20 cellular contexts compared by ENCODE assay signal in genomic region chr7:112996472-112996871, GRCh38.
DNase-seq lines count a peak whose midpoint lies in the region; ATAC-seq and TF ChIP-seq lines count a peak whose summit lies in the region.
"Had no signal": no experiment of that assay in that cellular context is flagged by ENCODE, and none has a peak within 500 bp of the region (broad histone marks: within the 10 kb centered on the region; RNA-seq: fewer than 3 reads in every experiment).

No MANE protein-coding gene starts in this region.

- H3K4me3 ChIP-seq in SK-N-SH (ENCODE audit: low read depth in 2 of 2, low read length in 1 of 2) (no peak overlapping the region), IMR-90 (ENCODE audit: insufficient read depth, low read depth, low read length) (no peak overlapping the region), brain microvascular endothelial cell (ENCODE audit: low read depth, low read length) (no peak overlapping the region), skeletal muscle satellite cell (ENCODE audit: low read length) (no peak overlapping the region), hepatocyte (no peak overlapping the region)
- H3K4me3 ChIP-seq: MG63, SK-N-MC had no signal

- CTCF ChIA-PET in SK-N-SH (lab: Yijun Ruan, JAX): interaction anchor here (0.9 kb wide), 1 partner anchor 11 kb away, joined by 3 read pairs; no protein-coding TSS in a partner anchor
- CTCF ChIA-PET in IMR-90 (lab: Yijun Ruan, JAX): interaction anchor here (0.6 kb wide), 1 partner anchor 301 kb away, joined by 5 read pairs; no protein-coding TSS in a partner anchor

- no peak overlapping the region for H3K4me2 ChIP-seq in SK-N-SH
- H3K4me2 ChIP-seq in IMR-90 (ENCODE audit: low read depth, low read length): no peak overlapping the region
- no peak overlapping the region for H3K4me2 ChIP-seq in skeletal muscle satellite cell (ENCODE audit: low read length)
- no peak overlapping the region for H3K4me2 ChIP-seq in hepatocyte

- no peak for TF ChIP-seq POLR2A in IMR-90 (IDR thresholded peaks at IDR 0.05; ENCODE audit: low read depth, low read length)

- no peak overlapping the region for H3K56ac ChIP-seq in IMR-90 (ENCODE audit: extremely low read depth, insufficient read depth, low read length)

- no peak overlapping the region for H3K9ac ChIP-seq in SK-N-SH
- no peak overlapping the region for H3K9ac ChIP-seq in IMR-90 (ENCODE audit: low read depth, low read length)
- peak overlapping the region; percentile 77 for H3K9ac ChIP-seq in skeletal muscle satellite cell (ENCODE audit: low read depth, low read length)

- peaks cover 19% of the 10 kb centered on the region for H3K79me2 ChIP-seq in SK-N-SH (ENCODE audit: insufficient read depth)
- H3K79me2 ChIP-seq in hepatocyte: no peaks in the 10 kb centered on the region

- POLR2A ChIA-PET in SK-N-SH (lab: Yijun Ruan, JAX): no interaction called here
- POLR2A ChIA-PET in IMR-90 (lab: Charles Lee; ENCODE audit: unreplicated experiment): no interaction called here

- H2BK15ac ChIP-seq in IMR-90 (ENCODE audit: low read depth, low read length): no peak overlapping the region

- peaks cover 19% of the 10 kb centered on the region for H3F3A ChIP-seq in SK-N-SH (replicated peaks; ENCODE audit: insufficient read depth)

- H3K9me2 ChIP-seq in SK-N-SH (no peaks in the 10 kb centered on the region), hepatocyte (replicated peaks; ENCODE audit: insufficient read depth) (no peaks in the 10 kb centered on the region)

- peak overlapping the region in 1 of 2 experiments; percentile 53; a peak in 1 of 4 replicates for H4K8ac ChIP-seq in IMR-90 (ENCODE audit: low read depth in 2 of 2, low read length in 2 of 2)

- TF ChIP-seq CTCF in SK-N-SH (IDR thresholded peaks at IDR 0.05) (no peak), IMR-90 (conservative IDR thresholded peaks at IDR 0.05; ENCODE audit: low read depth, low read length) (no peak), brain microvascular endothelial cell (IDR thresholded peaks at IDR 0.05; ENCODE audit: low read depth, low read length, missing control alignments) (no peak), hepatocyte (IDR thresholded peaks at IDR 0.05; ENCODE audit: poor library complexity) (no peak)

- H3K27me3 ChIP-seq in SK-N-SH (ENCODE audit: insufficient read depth) (no peaks in the 10 kb centered on the region), IMR-90 (ENCODE audit: control insufficient read depth, insufficient read depth, low read length) (no peaks in the 10 kb centered on the region), brain microvascular endothelial cell (replicated peaks) (no peaks in the 10 kb centered on the region), skeletal muscle satellite cell (ENCODE audit: control insufficient read depth, insufficient read depth, low read length) (no peaks in the 10 kb centered on the region), hepatocyte (no peaks in the 10 kb centered on the region)
- H3K27me3 ChIP-seq: MG63 had no signal

- no peak for TF ChIP-seq EP300 in SK-N-SH (IDR thresholded peaks at IDR 0.05; ENCODE audit: borderline replicate concordance in 1 of 2, low read depth in 1 of 2, low read length in 1 of 2)

- dilution Hi-C loops in IMR-90 (cut with HindIII; ENCODE audit: low sequenced_read_pairs, unreplicated experiment): no loop called here

- H3K14ac ChIP-seq in IMR-90 (replicated peaks; ENCODE audit: low read depth, low read length): 0 out of 2 replicates have a peak overlapping the region, but pooled peaks have one; percentile 37

- H3K27ac ChIP-seq in SK-N-SH (ENCODE audit: low read depth in 2 of 2, low read length in 1 of 2): peak overlapping the region in 1 of 2 experiments; percentile 71; a peak in 1 of 4 replicates
- H3K27ac ChIP-seq in IMR-90 (ENCODE audit: insufficient read depth, low read length): no peak overlapping the region
- H3K27ac ChIP-seq in brain microvascular endothelial cell: peak overlapping the region; percentile 91
- no peak overlapping the region for H3K27ac ChIP-seq in hepatocyte
- H3K27ac ChIP-seq: 22Rv1, SK-N-MC had no signal

- intact Hi-C loops in IMR-90 (cut with micrococcal nuclease): no loop called here

- BruUV-seq in IMR-90 (replicated peaks; lab: Mats Ljungman, UMichigan): no TSS peak

- H3K9me1 ChIP-seq in IMR-90 (ENCODE audit: insufficient read depth, low read length): no peaks in the 10 kb centered on the region

- H2AK9ac ChIP-seq in IMR-90 (replicated peaks; ENCODE audit: low read depth, low read length, poor library complexity): no peak overlapping the region

- H2BK20ac ChIP-seq in IMR-90 (ENCODE audit: low read depth, low read length): peak overlapping the region; percentile 57; the same call in 1 of the 2 replicates

- H4K20me1 ChIP-seq in SK-N-SH (ENCODE audit: insufficient read depth) (no peaks in the 10 kb centered on the region), IMR-90 (ENCODE audit: insufficient read depth, low read length) (no peaks in the 10 kb centered on the region), hepatocyte (ENCODE audit: insufficient read depth, poor library complexity, severe bottlenecking) (no peaks in the 10 kb centered on the region)

- H3K4me1 ChIP-seq in SK-N-SH (ENCODE audit: control insufficient read depth in 1 of 2, insufficient read depth in 2 of 2, low read depth in 1 of 2, low read length in 1 of 2) (peaks cover 0 to 9% of the 10 kb centered on the region in 2 experiments; a peak in 1 of 4 replicates), IMR-90 (ENCODE audit: control insufficient read depth, insufficient read depth, low read length) (peaks cover 2% of the 10 kb centered on the region; the same call in 1 of the 2 replicates), skeletal muscle satellite cell (ENCODE audit: control insufficient read depth, insufficient read depth, low read length) (peaks cover 31% of the 10 kb centered on the region), hepatocyte (ENCODE audit: insufficient read depth) (no peaks in the 10 kb centered on the region)

- DNase-seq in SK-N-SH (no peak), IMR-90 (no peak), brain microvascular endothelial cell (no peak), hepatocyte (ENCODE audit: low spot score) (no peak), NCI-H82 treated with DMSO at 0.1 percent for 48 hours (lab: John Stamatoyannopoulos, UW; ENCODE audit: unreplicated experiment) (no peak)
- DNase-seq in activated naive CD4-positive, alpha-beta T cell treated with Interleukin-2 at 50 U/mL for 16 hours: no peak
- DNase-seq: ACHN, Calu3, DND-41, KG1, MG63, NCI-H2029, NCI-H446 treated with DMSO at 0.1 percent for 48 hours, NCI-H526, RPMI8226, SHP77 treated with DMSO at 0.1 percent for 48 hours had no signal

- H3K9me3 ChIP-seq in SK-N-SH (no peaks in the 10 kb centered on the region), IMR-90 (ENCODE audit: control insufficient read depth, insufficient read depth, low read length) (no peaks in the 10 kb centered on the region; the same call in 1 of the 2 replicates), skeletal muscle satellite cell (replicated peaks; ENCODE audit: low read length) (no peaks in the 10 kb centered on the region), hepatocyte (ENCODE audit: low read depth) (no peaks in the 10 kb centered on the region)
- H3K9me3 ChIP-seq: MG63 had no signal

- peak overlapping the region; percentile 26; the same call in 1 of the 2 replicates for H2AFZ ChIP-seq in SK-N-SH (ENCODE audit: low read depth)
- no peak overlapping the region for H2AFZ ChIP-seq in IMR-90 (replicated peaks; ENCODE audit: low read length, poor library complexity)
- H2AFZ ChIP-seq in hepatocyte: no peak overlapping the region

- 65% methylated on average over 1 of the region's 1 CpG for WGBS in SK-N-SH (ENCODE audit: low lambda C conversion rate)
- no CpG with 5 or more reads among the region's 1 CpG for WGBS in IMR-90 (ENCODE audit: extremely low coverage in 2 of 2, insufficient read length in 1 of 2), 2 experiments
- 90% methylated on average over 1 of the region's 1 CpG for WGBS in hepatocyte (ENCODE audit: low lambda C conversion rate, missing lambda C conversion rate)

- H2BK5ac ChIP-seq in IMR-90 (ENCODE audit: low read depth, low read length, poor library complexity, severe bottlenecking): peak overlapping the region; percentile 86

- H3K79me1 ChIP-seq in IMR-90 (ENCODE audit: low read depth in 1 of 2, low read length in 2 of 2): no peaks in the 10 kb centered on the region

- H2BK120ac ChIP-seq in IMR-90 (ENCODE audit: low read depth, low read length): 0 out of 2 replicates have a peak overlapping the region, but pooled peaks have one; percentile 47

- H4K91ac ChIP-seq in IMR-90 (ENCODE audit: insufficient read depth, low read depth, low read length): no peak overlapping the region

- H3K4ac ChIP-seq in IMR-90 (ENCODE audit: low read depth, low read length): no peak overlapping the region

- H2AK5ac ChIP-seq in IMR-90 (ENCODE audit: low read depth, low read length): no peak overlapping the region

- peak overlapping the region; percentile 90; the same call in 1 of the 2 replicates for H3K18ac ChIP-seq in IMR-90 (ENCODE audit: low read depth, low read length)

- H3K23ac ChIP-seq in IMR-90 (ENCODE audit: low read depth, low read length): no peak overlapping the region

- TF ChIP-seq RAD21 in SK-N-SH (IDR thresholded peaks at IDR 0.05; ENCODE audit: low read length): no peak
- TF ChIP-seq RAD21 in IMR-90 (IDR thresholded peaks at IDR 0.05; ENCODE audit: low read length): no peak

- peak overlapping the region; percentile 72; the same call in 1 of the 2 replicates for H4K5ac ChIP-seq in IMR-90 (ENCODE audit: low read depth, low read length)

- H3K36me3 ChIP-seq in SK-N-SH (replicated peaks in 1 of 2; ENCODE audit: control insufficient read depth in 1 of 2, insufficient read depth in 2 of 2, low read length in 1 of 2): no peaks in the 10 kb centered on the region
- no peaks in the 10 kb centered on the region for H3K36me3 ChIP-seq in IMR-90 (ENCODE audit: control insufficient read depth, insufficient read depth, low read length)
- no peaks in the 10 kb centered on the region for H3K36me3 ChIP-seq in brain microvascular endothelial cell (replicated peaks)
- no peaks in the 10 kb centered on the region for H3K36me3 ChIP-seq in skeletal muscle satellite cell (ENCODE audit: insufficient read depth, low read length)
- H3K36me3 ChIP-seq in hepatocyte (replicated peaks; ENCODE audit: insufficient read depth, low read depth): no peaks in the 10 kb centered on the region
- H3K36me3 ChIP-seq: MG63 had no signal

- in situ Hi-C loops in IMR-90 (cut with MboI; ENCODE audit: low sequenced_read_pairs) (no loop called here), brain microvascular endothelial cell (cut with HindIII; ENCODE audit: low pct_ligation_motif_present, low sequenced_read_pairs) (no loop called here)

- no peak for ATAC-seq in SK-N-SH treated with all-trans-retinoic acid at 6 μM for 48 hours
- ATAC-seq in IMR-90 (ENCODE audit: low read depth): no peak

TF ChIP-seq in SK-N-SH treated with all-trans-retinoic acid at 6 μM for 48 hours, 23 proteins besides CTCF, POLR2A, EP300 and RAD21 (continues in another document):
- TF ChIP-seq ZNF70 (CRISPR knock-in tag; IDR thresholded peaks at IDR 0.05): no peak
- TF ChIP-seq CSDC2 (CRISPR knock-in tag; IDR thresholded peaks at IDR 0.05): no peak
- no peak for TF ChIP-seq TCF4 (CRISPR knock-in tag; IDR thresholded peaks at IDR 0.05; ENCODE audit: borderline replicate concordance)
